In genomic region chr7:134755422-134756022, GRCh38 we compare ENCODE assay signal across 8 cellular contexts.
A peak's percentile ranks its signal among the peaks of the same experiment; 100 is the strongest.
DNase-seq lines count a peak whose midpoint lies in the region; ATAC-seq and TF ChIP-seq lines count a peak whose summit lies in the region.

No MANE protein-coding gene starts in this region.

- no peak overlapping the region for H3K4me3 ChIP-seq in foreskin fibroblast (ENCODE audit: low read depth in 1 of 2, low read length in 2 of 2)

- ATAC-seq in HG02642 (IDR thresholded peaks at IDR 0.05; ENCODE audit: poor library complexity, unreplicated experiment) (no peak), GM21381 (IDR thresholded peaks at IDR 0.05; ENCODE audit: unreplicated experiment) (no peak)

- DNase-seq in DMS 273 (lab: John Stamatoyannopoulos, UW; ENCODE audit: unreplicated experiment) (peak; percentile 60), DMS 273 treated with DMSO at 0.1 percent for 48 hours (lab: John Stamatoyannopoulos, UW) (no peak), foreskin fibroblast (peak in 1 of 2 donors; percentile 74), 8988T (no peak)
- peak; percentile 70 for DNase-seq in activated CD4-positive, alpha-beta T cell treated with anti-CD3 and anti-CD28 coated beads for 48 hours
- peak; percentile 7 to 12 for DNase-seq in stimulated activated CD8-positive, alpha-beta memory T cell treated with anti-CD3 and anti-CD28 coated beads, Interleukin-15, amount 100 ng/mL, for 48 hours (ENCODE audit: low read depth in 2 of 2)

- peak; percentile 82 for TF ChIP-seq CTCF in foreskin fibroblast (IDR thresholded peaks at IDR 0.05; ENCODE audit: low read depth, low read length)

Comparison
In these comparisons a context has a peak if more than half of its experiments do, and no peak if none do; other contexts are left out.
1. DNase-seq: peak in DMS 273 (single experiment), activated CD4-positive, alpha-beta T cell treated with anti-CD3 and anti-CD28 coated beads for 48 hours (single experiment) and stimulated activated CD8-positive, alpha-beta memory T cell treated with anti-CD3 and anti-CD28 coated beads, Interleukin-15, amount 100 ng/mL, for 48 hours (2 of 2); none in DMS 273 treated with DMSO at 0.1 percent for 48 hours (single experiment) and 8988T (single experiment).